ENCODE assay signal across 1 cellular context in the genomic region with DNA sequence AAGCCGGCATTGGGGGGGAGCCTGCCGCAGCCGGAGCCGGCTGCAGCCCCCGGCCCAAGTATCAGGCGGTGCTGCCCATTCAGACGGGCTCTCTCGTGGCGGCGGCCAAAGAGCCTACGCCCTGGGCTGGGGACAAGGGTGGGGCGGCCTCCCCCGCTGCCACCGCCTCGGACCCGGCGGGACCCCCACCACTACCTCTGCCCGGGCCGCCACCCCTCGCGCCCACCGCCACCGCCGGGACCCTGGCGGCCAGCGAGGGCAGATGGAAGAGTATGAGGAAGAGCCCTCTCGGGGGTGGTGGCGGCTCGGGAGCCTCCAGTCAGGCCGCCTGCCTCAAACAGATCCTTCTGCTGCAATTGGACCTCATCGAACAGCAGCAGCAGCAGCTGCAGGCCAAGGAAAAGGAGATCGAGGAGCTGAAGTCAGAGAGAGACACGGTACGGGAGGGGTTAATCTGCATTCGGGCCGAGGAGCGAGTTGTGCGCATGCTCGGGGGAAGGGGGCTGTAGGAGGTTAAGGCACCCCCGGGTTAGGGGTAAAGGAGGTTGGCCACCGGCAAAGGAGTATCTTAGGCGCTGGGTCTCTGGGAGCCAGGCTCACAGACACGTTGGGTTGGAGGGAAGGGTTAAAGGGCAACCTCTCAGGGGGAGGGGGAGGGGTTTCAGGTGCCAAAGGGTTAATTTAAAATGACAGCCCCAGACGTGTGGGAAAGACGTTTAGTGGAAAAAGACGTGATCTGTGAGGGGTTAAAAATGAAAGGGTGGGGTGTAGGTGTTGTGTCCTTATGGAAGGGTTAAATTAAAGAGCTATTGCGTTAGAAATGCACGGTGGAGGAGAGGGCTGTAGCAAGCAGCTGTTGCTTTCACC.
TF ChIP-seq lines count a peak whose summit lies in the region.

No MANE protein-coding gene starts in this region.

TF ChIP-seq in K562, 482 proteins besides CTCF, POLR2A, EP300 and RAD21 (continued from another document and continues in another):
- TF ChIP-seq, protein P1, sequence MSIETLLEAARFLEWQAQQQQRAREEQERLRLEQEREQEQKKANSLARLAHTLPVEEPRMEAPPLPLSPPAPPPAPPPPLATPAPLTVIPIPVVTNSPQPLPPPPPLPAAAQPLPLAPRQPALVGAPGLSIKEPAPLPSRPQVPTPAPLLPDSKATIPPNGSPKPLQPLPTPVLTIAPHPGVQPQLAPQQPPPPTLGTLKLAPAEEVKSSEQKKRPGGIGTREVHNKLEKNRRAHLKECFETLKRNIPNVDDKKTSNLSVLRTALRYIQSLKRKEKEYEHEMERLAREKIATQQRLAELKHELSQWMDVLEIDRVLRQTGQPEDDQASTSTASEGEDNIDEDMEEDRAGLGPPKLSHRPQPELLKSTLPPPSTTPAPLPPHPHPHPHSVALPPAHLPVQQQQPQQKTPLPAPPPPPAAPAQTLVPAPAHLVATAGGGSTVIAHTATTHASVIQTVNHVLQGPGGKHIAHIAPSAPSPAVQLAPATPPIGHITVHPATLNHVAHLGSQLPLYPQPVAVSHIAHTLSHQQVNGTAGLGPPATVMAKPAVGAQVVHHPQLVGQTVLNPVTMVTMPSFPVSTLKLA (conservative IDR thresholded peaks at IDR 0.05) = peak; percentile 68 to 75
- TF ChIP-seq ELF4 (CRISPR knock-in tag; IDR thresholded peaks at IDR 0.05) (peak; percentile 53; the same call in 1 of the 2 replicates), ARID2 (IDR thresholded peaks at IDR 0.05) (peak; percentile 54), TAF9B (IDR thresholded peaks at IDR 0.05; ENCODE audit: partially characterized antibody) (peak; percentile 40), NR2F6 (CRISPR knock-in tag; IDR thresholded peaks at IDR 0.05) (no peak), ZBTB8A (IDR thresholded peaks at IDR 0.05; ENCODE audit: partially characterized antibody) (no peak), PHF20 (IDR thresholded peaks at IDR 0.05; ENCODE audit: partially characterized antibody) (peak; percentile 38), GTF2F1 (IDR thresholded peaks at IDR 0.05; ENCODE audit: low read depth, low read length) (no peak), HIVEP1 (CRISPR knock-in tag; IDR thresholded peaks at IDR 0.05) (no peak), KDM5B (IDR thresholded peaks at IDR 0.05; ENCODE audit: insufficient replicate concordance, low read depth, low read length) (peak; percentile 29), MXI1 (IDR thresholded peaks at IDR 0.05; ENCODE audit: low read depth, low read length) (peak; percentile 50), IRF9 (tag; IDR thresholded peaks at IDR 0.05) (no peak), PML (IDR thresholded peaks at IDR 0.05; ENCODE audit: low read length) (no peak), ARID1B (IDR thresholded peaks at IDR 0.05) (peak; percentile 55), RBFOX2 (IDR thresholded peaks at IDR 0.05; ENCODE audit: low read depth, low read length) (peak; percentile 34), REST (CRISPR knock-in tag; IDR thresholded peaks at IDR 0.05; ENCODE audit: low read depth) (no peak), ZBTB11 (CRISPR knock-in tag; IDR thresholded peaks at IDR 0.05) (0 out of 6 replicates have a peak, but pooled peaks of 1 of the 3 experiments have one; percentile 19), BHLHE40 (IDR thresholded peaks at IDR 0.05; ENCODE audit: low read length) (peak; percentile 3; the same call in 1 of the 2 replicates), SIN3A (IDR thresholded peaks at IDR 0.05; ENCODE audit: borderline replicate concordance in 2 of 2, control insufficient read depth in 1 of 2, low read depth in 2 of 2, low read length in 2 of 2) (peak; percentile 66 to 73; a peak in 1 of 4 replicates), CBFA2T3 (IDR thresholded peaks at IDR 0.05) (no peak), CBFA2T2 (conservative IDR thresholded peaks at IDR 0.05) (no peak), EP400 (IDR thresholded peaks at IDR 0.05) (peak; percentile 57; the same call in 1 of the 2 replicates), ZNF639 (CRISPR knock-in tag; conservative IDR thresholded peaks at IDR 0.05 in 1 of 2, IDR thresholded peaks at IDR 0.05 in 1 of 2) (no peak), PRMT5 (CRISPR knock-in tag; IDR thresholded peaks at IDR 0.05) (no peak), ARNT (IDR thresholded peaks at IDR 0.05) (peak; percentile 57 to 65; a peak in 1 of 4 replicates)
- TF ChIP-seq, protein P2, sequence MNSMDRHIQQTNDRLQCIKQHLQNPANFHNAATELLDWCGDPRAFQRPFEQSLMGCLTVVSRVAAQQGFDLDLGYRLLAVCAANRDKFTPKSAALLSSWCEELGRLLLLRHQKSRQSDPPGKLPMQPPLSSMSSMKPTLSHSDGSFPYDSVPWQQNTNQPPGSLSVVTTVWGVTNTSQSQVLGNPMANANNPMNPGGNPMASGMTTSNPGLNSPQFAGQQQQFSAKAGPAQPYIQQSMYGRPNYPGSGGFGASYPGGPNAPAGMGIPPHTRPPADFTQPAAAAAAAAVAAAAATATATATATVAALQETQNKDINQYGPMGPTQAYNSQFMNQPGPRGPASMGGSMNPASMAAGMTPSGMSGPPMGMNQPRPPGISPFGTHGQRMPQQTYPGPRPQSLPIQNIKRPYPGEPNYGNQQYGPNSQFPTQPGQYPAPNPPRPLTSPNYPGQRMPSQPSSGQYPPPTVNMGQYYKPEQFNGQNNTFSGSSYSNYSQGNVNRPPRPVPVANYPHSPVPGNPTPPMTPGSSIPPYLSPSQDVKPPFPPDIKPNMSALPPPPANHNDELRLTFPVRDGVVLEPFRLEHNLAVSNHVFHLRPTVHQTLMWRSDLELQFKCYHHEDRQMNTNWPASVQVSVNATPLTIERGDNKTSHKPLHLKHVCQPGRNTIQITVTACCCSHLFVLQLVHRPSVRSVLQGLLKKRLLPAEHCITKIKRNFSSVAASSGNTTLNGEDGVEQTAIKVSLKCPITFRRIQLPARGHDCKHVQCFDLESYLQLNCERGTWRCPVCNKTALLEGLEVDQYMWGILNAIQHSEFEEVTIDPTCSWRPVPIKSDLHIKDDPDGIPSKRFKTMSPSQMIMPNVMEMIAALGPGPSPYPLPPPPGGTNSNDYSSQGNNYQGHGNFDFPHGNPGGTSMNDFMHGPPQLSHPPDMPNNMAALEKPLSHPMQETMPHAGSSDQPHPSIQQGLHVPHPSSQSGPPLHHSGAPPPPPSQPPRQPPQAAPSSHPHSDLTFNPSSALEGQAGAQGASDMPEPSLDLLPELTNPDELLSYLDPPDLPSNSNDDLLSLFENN (IDR thresholded peaks at IDR 0.05; ENCODE audit: low read depth in 2 of 2, low read length in 2 of 2) = no peak
- TF ChIP-seq, protein P3, sequence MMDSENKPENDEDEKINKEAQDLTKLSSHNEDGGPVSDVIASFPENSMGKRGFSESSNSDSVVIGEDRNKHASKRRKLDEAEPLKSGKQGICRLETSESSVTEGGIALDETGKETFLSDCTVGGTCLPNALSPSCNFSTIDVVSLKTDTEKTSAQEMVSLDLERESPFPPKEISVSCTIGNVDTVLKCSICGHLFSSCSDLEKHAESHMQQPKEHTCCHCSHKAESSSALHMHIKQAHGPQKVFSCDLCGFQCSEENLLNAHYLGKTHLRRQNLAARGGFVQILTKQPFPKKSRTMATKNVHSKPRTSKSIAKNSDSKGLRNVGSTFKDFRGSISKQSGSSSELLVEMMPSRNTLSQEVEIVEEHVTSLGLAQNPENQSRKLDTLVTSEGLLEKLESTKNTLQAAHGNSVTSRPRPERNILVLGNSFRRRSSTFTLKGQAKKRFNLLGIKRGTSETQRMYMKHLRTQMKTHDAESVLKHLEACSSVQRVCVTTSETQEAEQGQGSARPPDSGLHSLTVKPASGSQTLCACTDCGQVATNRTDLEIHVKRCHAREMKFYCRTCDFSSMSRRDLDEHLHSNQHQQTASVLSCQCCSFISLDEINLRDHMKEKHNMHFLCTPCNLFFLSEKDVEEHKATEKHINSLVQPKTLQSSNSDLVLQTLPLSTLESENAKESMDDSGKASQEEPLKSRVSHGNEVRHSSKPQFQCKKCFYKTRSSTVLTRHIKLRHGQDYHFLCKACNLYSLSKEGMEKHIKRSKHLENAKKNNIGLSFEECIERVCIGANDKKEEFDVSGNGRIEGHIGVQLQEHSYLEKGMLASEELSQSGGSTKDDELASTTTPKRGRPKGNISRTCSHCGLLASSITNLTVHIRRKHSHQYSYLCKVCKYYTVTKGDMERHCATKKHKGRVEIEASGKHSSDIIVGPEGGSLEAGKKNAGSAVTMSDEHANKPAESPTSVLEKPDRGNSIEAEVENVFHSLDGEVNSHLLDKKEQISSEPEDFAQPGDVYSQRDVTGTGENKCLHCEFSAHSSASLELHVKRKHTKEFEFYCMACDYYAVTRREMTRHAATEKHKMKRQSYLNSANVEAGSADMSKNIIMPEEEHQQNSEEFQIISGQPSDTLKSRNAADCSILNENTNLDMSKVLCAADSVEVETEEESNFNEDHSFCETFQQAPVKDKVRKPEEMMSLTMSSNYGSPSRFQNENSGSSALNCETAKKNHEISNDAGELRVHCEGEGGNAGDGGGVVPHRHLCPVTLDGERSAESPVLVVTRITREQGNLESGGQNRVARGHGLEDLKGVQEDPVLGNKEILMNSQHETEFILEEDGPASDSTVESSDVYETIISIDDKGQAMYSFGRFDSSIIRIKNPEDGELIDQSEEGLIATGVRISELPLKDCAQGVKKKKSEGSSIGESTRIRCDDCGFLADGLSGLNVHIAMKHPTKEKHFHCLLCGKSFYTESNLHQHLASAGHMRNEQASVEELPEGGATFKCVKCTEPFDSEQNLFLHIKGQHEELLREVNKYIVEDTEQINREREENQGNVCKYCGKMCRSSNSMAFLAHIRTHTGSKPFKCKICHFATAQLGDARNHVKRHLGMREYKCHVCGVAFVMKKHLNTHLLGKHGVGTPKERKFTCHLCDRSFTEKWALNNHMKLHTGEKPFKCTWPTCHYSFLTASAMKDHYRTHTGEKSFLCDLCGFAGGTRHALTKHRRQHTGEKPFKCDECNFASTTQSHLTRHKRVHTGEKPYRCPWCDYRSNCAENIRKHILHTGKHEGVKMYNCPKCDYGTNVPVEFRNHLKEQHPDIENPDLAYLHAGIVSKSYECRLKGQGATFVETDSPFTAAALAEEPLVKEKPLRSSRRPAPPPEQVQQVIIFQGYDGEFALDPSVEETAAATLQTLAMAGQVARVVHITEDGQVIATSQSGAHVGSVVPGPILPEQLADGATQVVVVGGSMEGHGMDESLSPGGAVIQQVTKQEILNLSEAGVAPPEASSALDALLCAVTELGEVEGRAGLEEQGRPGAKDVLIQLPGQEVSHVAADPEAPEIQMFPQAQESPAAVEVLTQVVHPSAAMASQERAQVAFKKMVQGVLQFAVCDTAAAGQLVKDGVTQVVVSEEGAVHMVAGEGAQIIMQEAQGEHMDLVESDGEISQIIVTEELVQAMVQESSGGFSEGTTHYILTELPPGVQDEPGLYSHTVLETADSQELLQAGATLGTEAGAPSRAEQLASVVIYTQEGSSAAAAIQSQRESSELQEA (IDR thresholded peaks at IDR 0.05; ENCODE audit: low read depth) = 0 out of 2 replicates have a peak, but pooled peaks have one; percentile 11
